Comparison of ENCODE assay signal across 9 cellular contexts in genomic region chr19:55678121-55678671, GRCh38. TPM values are rescaled to one million over a fixed set of nuclear protein-coding genes. Genes with fewer than 3 reads are reported as not detected.
A peak's percentile ranks its signal among the peaks of the same experiment; 100 is the strongest.
DNase-seq lines count a peak whose midpoint lies in the region; ATAC-seq, FAIRE-seq and TF ChIP-seq lines count a peak whose summit lies in the region.
"Had no signal": no experiment of that assay in that cellular context is flagged by ENCODE, and none has a peak within 500 bp of the region (broad histone marks: within the 10 kb centered on the region; RNA-seq: fewer than 3 reads in every experiment).

No MANE protein-coding gene starts in this region.

- RAD21 ChIA-PET in GM12878 (lab: Charles Lee; ENCODE audit: unreplicated experiment) = interaction anchor here (0.7 to 1.0 kb wide), 2 partner anchors 24 to 46 kb away, joined by 3 to 4 read pairs; partner anchors contain the start of gene U2AF2

- TF ChIP-seq POLR2A in GM12878 (IDR thresholded peaks at IDR 0.05; ENCODE audit: low read depth, low read length) = peak; percentile 72

- ATAC-seq in CD4-positive, alpha-beta T cell (ENCODE audit: poor library complexity) = no peak
- ATAC-seq in GM19324 (IDR thresholded peaks at IDR 0.05; ENCODE audit: low FRiP score, unreplicated experiment) = peak; percentile 66
- ATAC-seq in HG03196 (IDR thresholded peaks at IDR 0.05; ENCODE audit: unreplicated experiment) = peak; percentile 61
- ATAC-seq in GM12878 = peak; percentile 92
- ATAC-seq: psoas muscle had no signal

- under 1% methylated on average over 21 of the region's 21 CpGs for WGBS in GM12878 (ENCODE audit: insufficient coverage, insufficient replicate concordance, low lambda C conversion rate, missing lambda C conversion rate)

- TF ChIP-seq EP300 in GM12878 (IDR thresholded peaks at IDR 0.05; ENCODE audit: borderline replicate concordance in 1 of 2, control insufficient read depth in 1 of 2, low read depth in 2 of 2, low read length in 2 of 2) = peak; percentile 60 to 64; a peak in 2 of 4 replicates

- no peaks in the 10 kb centered on the region for H3K9me3 ChIP-seq in CD4-positive, alpha-beta T cell (ENCODE audit: control insufficient read depth, low read length)
- H3K9me3 ChIP-seq in GM12878 (replicated peaks; ENCODE audit: control insufficient read depth, insufficient read depth, low read length) = no peaks in the 10 kb centered on the region
- H3K9me3 ChIP-seq: psoas muscle had no signal

- no TSS peak for BruUV-seq in GM12878 (replicated peaks; lab: Mats Ljungman, UMichigan)

- peaks cover 76% of the 10 kb centered on the region for H3K36me3 Mint-ChIP-seq in CD4-positive, alpha-beta T cell (ENCODE audit: low read depth)
- peaks cover 8% of the 10 kb centered on the region for H3K36me3 Mint-ChIP-seq in progenitor cell of endocrine pancreas (ENCODE audit: insufficient read depth)

- CTCF ChIA-PET in CD4-positive, alpha-beta T cell (lab: Charles Lee) = no interaction called here
- CTCF ChIA-PET in GM12878 (lab: Yijun Ruan, JAX) = interaction anchor here (1.4 to 3.3 kb wide), 2 partner anchors 24 to 45 kb away, joined by 5 to 14 read pairs; partner anchors contain the start of gene U2AF2

- TF ChIP-seq CTCF in CD4-positive, alpha-beta T cell (IDR thresholded peaks at IDR 0.05) = no peak
- TF ChIP-seq CTCF in GM12878 (IDR thresholded peaks at IDR 0.05 in 2 of 3, conservative IDR thresholded peaks at IDR 0.05 in 1 of 3; ENCODE audit: control insufficient read depth in 2 of 3, extremely low read depth in 1 of 3, insufficient read depth in 1 of 3, low read depth in 3 of 3, low read length in 3 of 3) (peak; percentile 8 to 50 (median 48); a peak in 3 of 6 replicates), progenitor cell of endocrine pancreas (IDR thresholded peaks at IDR 0.05; ENCODE audit: unreplicated experiment) (no peak)

- H3K4me3 Mint-ChIP-seq in CD4-positive, alpha-beta T cell = peak overlapping the region; percentile 78
- peak overlapping the region; percentile 7 for H3K4me3 Mint-ChIP-seq in progenitor cell of endocrine pancreas (ENCODE audit: low read depth)

- no peak overlapping the region for H3K27ac ChIP-seq in CD4-positive, alpha-beta T cell (ENCODE audit: low read depth, low read length)
- peak overlapping the region; percentile 94 for H3K27ac ChIP-seq in GM12878 (ENCODE audit: control insufficient read depth, insufficient read depth)
- H3K27ac ChIP-seq: psoas muscle had no signal

- peak overlapping the region; percentile 100 for H3K4me2 ChIP-seq in GM12878 (ENCODE audit: control insufficient read depth, insufficient read depth)

- H3K79me2 ChIP-seq in GM12878 (ENCODE audit: control insufficient read depth, insufficient read depth, low read length) = peaks cover 65% of the 10 kb centered on the region

- peaks cover 29% of the 10 kb centered on the region for H3K4me1 ChIP-seq in GM12878 (ENCODE audit: control insufficient read depth, insufficient read depth, low read length)

- peak overlapping the region; percentile 50; the same call in 1 of the 2 replicates for H2AFZ ChIP-seq in GM12878 (ENCODE audit: control insufficient read depth, low read depth, low read length)

- SMC1A ChIA-PET in GM12878 (lab: Charles Lee; ENCODE audit: uncharacterized antibody, unreplicated experiment) = interaction anchor here (3.0 kb wide), 1 partner anchor 21 kb away, joined by 11 read pairs; no protein-coding TSS in a partner anchor

- H3K4me1 Mint-ChIP-seq in CD4-positive, alpha-beta T cell (ENCODE audit: low read depth) = peaks cover 38% of the 10 kb centered on the region
- H3K4me1 Mint-ChIP-seq in progenitor cell of endocrine pancreas (ENCODE audit: low read depth) = peaks cover 25% of the 10 kb centered on the region

- peak overlapping the region; percentile 92 for H3K4me3 ChIP-seq in GM12878
- H3K4me3 ChIP-seq: psoas muscle had no signal

- no peak for DNase-seq in CD4-positive, alpha-beta T cell
- peak; percentile 88 for DNase-seq in GM12878 (ENCODE audit: low read depth, low spot score)
- DNase-seq in progenitor cell of endocrine pancreas (ENCODE audit: low spot score, unreplicated experiment) = no peak
- no peak for DNase-seq in activated gamma-delta T cell treated with Interleukin-2 at 50 U/mL for 16 hours
- no peak for DNase-seq in amniotic stem cell (lab: John Stamatoyannopoulos, UW)
- no peak for DNase-seq in HuH-7.5 (ENCODE audit: low spot score)

- peak overlapping the region; percentile 90 for H3K27ac Mint-ChIP-seq in CD4-positive, alpha-beta T cell
- H3K27ac Mint-ChIP-seq in progenitor cell of endocrine pancreas = no peak overlapping the region

- H3K36me3 ChIP-seq in GM12878 (ENCODE audit: control insufficient read depth in 2 of 2, insufficient read depth in 2 of 2, low read length in 1 of 2) = peaks cover 14 to 20% of the 10 kb centered on the region in 2 experiments

- peak; percentile 83 for FAIRE-seq in GM12878 (lab: Jason Lieb, UNC)

- intact Hi-C loops in CD4-positive, alpha-beta T cell (cut with DNase I, micrococcal nuclease) = loop anchor here in 1 of 2 experiments (10.0 kb wide), 1 partner anchor 637 kb away; the partner anchor contains the start of gene ZSCAN5A
- intact Hi-C loops in GM12878 (cut with micrococcal nuclease; ENCODE audit: unreplicated experiment) = loop anchor here (1.0 to 5.0 kb wide), 4 partner anchors 23 to 654 kb away; partner anchors contain the start of genes U2AF2, ZNF580 and ZNF581

- peak; percentile 39 for TF ChIP-seq RAD21 in GM12878 (IDR thresholded peaks at IDR 0.05; ENCODE audit: insufficient read depth, low read depth, low read length)

- H3K9ac ChIP-seq in GM12878 (ENCODE audit: control insufficient read depth, insufficient read depth, low read length) = peak overlapping the region; percentile 97

- H3K27me3 ChIP-seq in CD4-positive, alpha-beta T cell (ENCODE audit: control insufficient read depth, insufficient read depth, low read length) = no peaks in the 10 kb centered on the region
- no peaks in the 10 kb centered on the region for H3K27me3 ChIP-seq in GM12878 (replicated peaks in 1 of 2; ENCODE audit: control insufficient read depth in 2 of 2, insufficient read depth in 2 of 2, low read length in 1 of 2)

- H4K20me1 ChIP-seq in GM12878 (ENCODE audit: control insufficient read depth, insufficient read depth) = peaks cover 4% of the 10 kb centered on the region; the same call in 1 of the 2 replicates

- in situ Hi-C loops in GM12878 (cut with MboI) = loop anchor here (5.0 kb wide), 1 partner anchor 129 kb away; no protein-coding TSS in a partner anchor

- no peaks in the 10 kb centered on the region for H3K27me3 Mint-ChIP-seq in CD4-positive, alpha-beta T cell
- H3K27me3 Mint-ChIP-seq in progenitor cell of endocrine pancreas = no peaks in the 10 kb centered on the region

- no peaks in the 10 kb centered on the region for H3K9me3 Mint-ChIP-seq in CD4-positive, alpha-beta T cell
- H3K9me3 Mint-ChIP-seq in progenitor cell of endocrine pancreas (ENCODE audit: low read depth) = no peaks in the 10 kb centered on the region

- POLR2A ChIA-PET in CD4-positive, alpha-beta T cell (lab: Charles Lee) = no interaction called here
- POLR2A ChIA-PET in GM12878 (lab: Charles Lee) = interaction anchor here (0.5 to 1.8 kb wide), 3 partner anchors 21 to 39 kb away, joined by 3 to 7 read pairs (median 3); no protein-coding TSS in a partner anchor

RNA-seq across cellular contexts. Expression of gene EPN1, which starts 3.2 kb away (rescaled TPM):
- 10 to 100 TPM; 39.0 to 40.5 TPM for total RNA-seq in CD4-positive, alpha-beta T cell
- 21.7 and 25.6 TPM in 2 replicates for total RNA-seq in GM12878 (2013; cell fraction: nucleolus; rRNA removed)
- total RNA-seq in GM12878 (2014; rRNA removed) (7.7 and 12.0 TPM in 2 replicates), GM12878 (2014; rRNA removed; fragmentation: Illumina TruSeq; extraction: Trizol) (4.7 and 6.2 TPM in 2 replicates), GM12878 (2021) (79.8 and 88.5 TPM in 2 replicates), progenitor cell of endocrine pancreas (115 and 118 TPM in 2 replicates)
- 7.1 TPM for polyA plus RNA-seq in GM12878 (2011; ENCODE audit: low read depth)
- polyA plus RNA-seq in GM12878 (2011; rRNA removed) (3.4 and 9.3 TPM in 2 replicates), GM12878 (2014; fragmentation: Illumina TruSeq; extraction: Trizol) (2.0 and 6.8 TPM in 2 replicates), GM12878 (2014; fragmentation: Nextera tagmentation; extraction: Ambion mirVana) (under 1 TPM; 0.11 to 0.16 TPM), GM12878 (2014; rRNA removed) (36.9 and 47.0 TPM in 2 replicates), GM12878 (2016; fragmentation: Nextera tagmentation; extraction: Ambion mirVana) (10 to 100 TPM; 21.8 to 22.1 TPM)
- 18.3 and 23.2 TPM in 2 replicates for polyA plus RNA-seq in GM12878 (2011; cell fraction: cytosol; rRNA removed)
- polyA plus RNA-seq in GM12878 (2011; cell fraction: nucleus; rRNA removed) = 35.8 and 58.4 TPM in 2 replicates
- polyA plus RNA-seq in GM12878 (2012) = 28.6 and 36.3 TPM in 2 replicates
- 19.7 and 22.3 TPM in 2 replicates for polyA minus RNA-seq in GM12878 (2011; rRNA and poly(A)+ RNA removed)
- 18.9 and 25.0 TPM in 2 replicates for polyA minus RNA-seq in GM12878 (2011; cell fraction: cytosol; rRNA and poly(A)+ RNA removed)
- polyA minus RNA-seq in GM12878 (2011; cell fraction: nucleus; rRNA and poly(A)+ RNA removed) = 9.1 and 13.6 TPM in 2 replicates

RNA-seq across cellular contexts. Expression of gene U2AF2, which starts 23.4 kb away (rescaled TPM):
- total RNA-seq in CD4-positive, alpha-beta T cell = 100 to 1,000 TPM; 209 to 212 TPM
- 46.0 and 50.9 TPM in 2 replicates for total RNA-seq in GM12878 (2013; cell fraction: nucleolus; rRNA removed)
- total RNA-seq in GM12878 (2014; rRNA removed) (204 and 228 TPM in 2 replicates), GM12878 (2014; rRNA removed; fragmentation: Illumina TruSeq; extraction: Trizol) (112 and 121 TPM in 2 replicates), GM12878 (2021) (308 and 338 TPM in 2 replicates), progenitor cell of endocrine pancreas (275 and 281 TPM in 2 replicates)
- polyA plus RNA-seq in GM12878 (2011; ENCODE audit: low read depth) = 59.4 TPM
- polyA plus RNA-seq in GM12878 (2011; rRNA removed) (54.9 and 140 TPM in 2 replicates), GM12878 (2014; fragmentation: Illumina TruSeq; extraction: Trizol) (50.9 and 141 TPM in 2 replicates), GM12878 (2014; fragmentation: Nextera tagmentation; extraction: Ambion mirVana) (1 to 10 TPM; 3.0 to 8.3 TPM), GM12878 (2014; rRNA removed) (284 and 360 TPM in 2 replicates), GM12878 (2016; fragmentation: Nextera tagmentation; extraction: Ambion mirVana) (10 to 100 TPM; 46.2 to 48.9 TPM)
- 239 and 270 TPM in 2 replicates for polyA plus RNA-seq in GM12878 (2011; cell fraction: cytosol; rRNA removed)
- polyA plus RNA-seq in GM12878 (2011; cell fraction: nucleus; rRNA removed) = 425 and 604 TPM in 2 replicates
- polyA plus RNA-seq in GM12878 (2012) = 148 and 173 TPM in 2 replicates
- polyA minus RNA-seq in GM12878 (2011; rRNA and poly(A)+ RNA removed) = 61.6 and 111 TPM in 2 replicates
- 60.9 and 65.2 TPM in 2 replicates for polyA minus RNA-seq in GM12878 (2011; cell fraction: cytosol; rRNA and poly(A)+ RNA removed)
- polyA minus RNA-seq in GM12878 (2011; cell fraction: nucleus; rRNA and poly(A)+ RNA removed) = 63.1 and 102 TPM in 2 replicates

RNA-seq across cellular contexts. Expression of gene CCDC106, which starts 30.2 kb away (rescaled TPM):
- 1 to 10 TPM; 1.7 to 1.8 TPM for total RNA-seq in CD4-positive, alpha-beta T cell
- 8.3 and 8.6 TPM in 2 replicates for total RNA-seq in GM12878 (2013; cell fraction: nucleolus; rRNA removed)
- total RNA-seq in GM12878 (2014; rRNA removed) (19.2 and 22.5 TPM in 2 replicates), GM12878 (2014; rRNA removed; fragmentation: Illumina TruSeq; extraction: Trizol) (11.9 and 12.7 TPM in 2 replicates), GM12878 (2021) (33.1 and 34.2 TPM in 2 replicates), progenitor cell of endocrine pancreas (23.0 and 23.9 TPM in 2 replicates)
- polyA plus RNA-seq in GM12878 (2011; ENCODE audit: low read depth) = 5.6 TPM
- polyA plus RNA-seq in GM12878 (2011; rRNA removed) (7.8 and 16.4 TPM in 2 replicates), GM12878 (2014; fragmentation: Illumina TruSeq; extraction: Trizol) (7.7 and 19.2 TPM in 2 replicates), GM12878 (2014; fragmentation: Nextera tagmentation; extraction: Ambion mirVana) (under 1 TPM; 0.04 to 0.14 TPM), GM12878 (2014; rRNA removed) (35.9 and 39.9 TPM in 2 replicates), GM12878 (2016; fragmentation: Nextera tagmentation; extraction: Ambion mirVana) (10 to 100 TPM; 20.4 to 25.7 TPM)
- 17.5 and 27.2 TPM in 2 replicates for polyA plus RNA-seq in GM12878 (2011; cell fraction: cytosol; rRNA removed)
- 38.1 and 48.1 TPM in 2 replicates for polyA plus RNA-seq in GM12878 (2011; cell fraction: nucleus; rRNA removed)
- polyA plus RNA-seq in GM12878 (2012) = 27.7 and 32.6 TPM in 2 replicates
- 3.4 and 7.2 TPM in 2 replicates for polyA minus RNA-seq in GM12878 (2011; rRNA and poly(A)+ RNA removed)
- 5.5 and 7.0 TPM in 2 replicates for polyA minus RNA-seq in GM12878 (2011; cell fraction: cytosol; rRNA and poly(A)+ RNA removed)
- polyA minus RNA-seq in GM12878 (2011; cell fraction: nucleus; rRNA and poly(A)+ RNA removed) = 6.4 and 14.4 TPM in 2 replicates

RNA-seq across cellular contexts. Expression of gene ZNF581, which starts 34.7 kb away (rescaled TPM):
- 10 to 100 TPM; 23.1 to 24.7 TPM for total RNA-seq in CD4-positive, alpha-beta T cell
- 5.3 and 7.2 TPM in 2 replicates for total RNA-seq in GM12878 (2013; cell fraction: nucleolus; rRNA removed)
- total RNA-seq in GM12878 (2014; rRNA removed) (22.1 and 25.4 TPM in 2 replicates), GM12878 (2014; rRNA removed; fragmentation: Illumina TruSeq; extraction: Trizol) (14.0 and 14.1 TPM in 2 replicates), GM12878 (2021) (44.9 and 45.4 TPM in 2 replicates), progenitor cell of endocrine pancreas (38.8 and 40.1 TPM in 2 replicates)
- 31.2 TPM for polyA plus RNA-seq in GM12878 (2011; ENCODE audit: low read depth)
- polyA plus RNA-seq in GM12878 (2011; rRNA removed) (13.5 and 19.1 TPM in 2 replicates), GM12878 (2014; fragmentation: Illumina TruSeq; extraction: Trizol) (7.8 and 13.2 TPM in 2 replicates), GM12878 (2014; fragmentation: Nextera tagmentation; extraction: Ambion mirVana) (10 to 100 TPM in 1 of 2 experiments, 1 to 10 TPM in 1; 4.7 to 18.1 TPM), GM12878 (2014; rRNA removed) (39.6 and 45.3 TPM in 2 replicates), GM12878 (2016; fragmentation: Nextera tagmentation; extraction: Ambion mirVana) (10 to 100 TPM; 29.1 to 37.0 TPM)
- polyA plus RNA-seq in GM12878 (2011; cell fraction: cytosol; rRNA removed) = 27.8 and 34.4 TPM in 2 replicates
- polyA plus RNA-seq in GM12878 (2011; cell fraction: nucleus; rRNA removed) = 21.8 and 24.9 TPM in 2 replicates
- 43.7 and 58.1 TPM in 2 replicates for polyA plus RNA-seq in GM12878 (2012)
- polyA minus RNA-seq in GM12878 (2011; rRNA and poly(A)+ RNA removed) = 15.2 and 28.9 TPM in 2 replicates
- polyA minus RNA-seq in GM12878 (2011; cell fraction: cytosol; rRNA and poly(A)+ RNA removed) = 11.5 and 15.8 TPM in 2 replicates
- polyA minus RNA-seq in GM12878 (2011; cell fraction: nucleus; rRNA and poly(A)+ RNA removed) = 6.0 and 9.0 TPM in 2 replicates

RNA-seq across cellular contexts. Expression of gene ZNF580, which starts 37.4 kb away (rescaled TPM):
- 10 to 100 TPM; 45.2 to 46.6 TPM for total RNA-seq in CD4-positive, alpha-beta T cell
- 16.2 and 23.0 TPM in 2 replicates for total RNA-seq in GM12878 (2013; cell fraction: nucleolus; rRNA removed)
- 9.4 and 12.2 TPM in 2 replicates for total RNA-seq in GM12878 (2014; rRNA removed)
- total RNA-seq in GM12878 (2014; rRNA removed; fragmentation: Illumina TruSeq; extraction: Trizol) = 4.7 and 5.7 TPM in 2 replicates
- total RNA-seq in GM12878 (2021) = 31.8 and 34.2 TPM in 2 replicates
- 12.4 TPM for polyA plus RNA-seq in GM12878 (2011; ENCODE audit: low read depth)
- polyA plus RNA-seq in GM12878 (2011; rRNA removed) = 5.5 and 7.9 TPM in 2 replicates
- polyA plus RNA-seq in GM12878 (2011; cell fraction: cytosol; rRNA removed) = 9.7 and 13.8 TPM in 2 replicates
- 50.7 and 83.1 TPM in 2 replicates for polyA plus RNA-seq in GM12878 (2011; cell fraction: nucleus; rRNA removed)
- 33.1 and 35.3 TPM in 2 replicates for polyA plus RNA-seq in GM12878 (2012)
- 5.3 and 7.4 TPM in 2 replicates for polyA plus RNA-seq in GM12878 (2014; fragmentation: Illumina TruSeq; extraction: Trizol)
- 1 to 10 TPM; 2.3 to 7.4 TPM for polyA plus RNA-seq in GM12878 (2014; fragmentation: Nextera tagmentation; extraction: Ambion mirVana)
- polyA plus RNA-seq in GM12878 (2014; rRNA removed) = 27.1 and 30.2 TPM in 2 replicates
- polyA plus RNA-seq in GM12878 (2016; fragmentation: Nextera tagmentation; extraction: Ambion mirVana) = 10 to 100 TPM; 24.7 to 25.3 TPM
- polyA minus RNA-seq in GM12878 (2011; rRNA and poly(A)+ RNA removed) = 3.4 and 7.0 TPM in 2 replicates
- 5.5 and 8.0 TPM in 2 replicates for polyA minus RNA-seq in GM12878 (2011; cell fraction: cytosol; rRNA and poly(A)+ RNA removed)
- 8.2 and 17.3 TPM in 2 replicates for polyA minus RNA-seq in GM12878 (2011; cell fraction: nucleus; rRNA and poly(A)+ RNA removed)
- total RNA-seq in progenitor cell of endocrine pancreas = 45.9 and 46.2 TPM in 2 replicates

Comparison
In these comparisons a context has a peak if more than half of its experiments do, and no peak if none do; other contexts are left out.
1. CTCF ChIP-seq: peak in GM12878 (3 of 3); none in CD4-positive, alpha-beta T cell (single experiment) and progenitor cell of endocrine pancreas (single experiment).